2 cellular contexts compared by ENCODE assay signal in genomic region chr10:79132681-79133381, GRCh38.
TF ChIP-seq lines count a peak whose summit lies in the region.

No MANE protein-coding gene starts in this region.

TF ChIP-seq in WTC11, 78 proteins besides CTCF, POLR2A, EP300 and RAD21 (continued from another document and continues in another):
- TF ChIP-seq PRDM15 (CRISPR knock-in tag; IDR thresholded peaks at IDR 0.05) (no peak), FOXP4 (CRISPR knock-in tag; IDR thresholded peaks at IDR 0.05) (no peak), PREB (CRISPR knock-in tag; IDR thresholded peaks at IDR 0.05; ENCODE audit: borderline replicate concordance) (no peak), HMGA2 (CRISPR knock-in tag; IDR thresholded peaks at IDR 0.05) (no peak), NFYB (CRISPR knock-in tag; conservative IDR thresholded peaks at IDR 0.05; ENCODE audit: low read depth) (no peak), RELA (CRISPR knock-in tag; IDR thresholded peaks at IDR 0.05; ENCODE audit: borderline replicate concordance) (no peak), GTF2I (CRISPR knock-in tag; conservative IDR thresholded peaks at IDR 0.05) (no peak), JAZF1 (CRISPR knock-in tag; IDR thresholded peaks at IDR 0.05) (no peak), TCF7 (CRISPR knock-in tag; IDR thresholded peaks at IDR 0.05; ENCODE audit: low read depth) (no peak), ETV6 (CRISPR knock-in tag; IDR thresholded peaks at IDR 0.05) (0 out of 2 replicates have a peak, but pooled peaks have one; percentile 35), SMAD3 (CRISPR knock-in tag; IDR thresholded peaks at IDR 0.05; ENCODE audit: borderline replicate concordance) (no peak), ZBTB21 (CRISPR knock-in tag; IDR thresholded peaks at IDR 0.05; ENCODE audit: borderline replicate concordance) (no peak), ZMAT4 (CRISPR knock-in tag; IDR thresholded peaks at IDR 0.05) (no peak), ZNF281 (CRISPR knock-in tag; IDR thresholded peaks at IDR 0.05) (peak; percentile 47; the same call in 1 of the 2 replicates), CBFB (CRISPR knock-in tag; IDR thresholded peaks at IDR 0.05; ENCODE audit: low read depth) (no peak), USF1 (CRISPR knock-in tag; IDR thresholded peaks at IDR 0.05) (peak; percentile 44; the same call in 1 of the 2 replicates)

TF ChIP-seq in HepG2, 621 proteins besides CTCF, POLR2A, EP300 and RAD21 (continued from another document):
- no peak for TF ChIP-seq HMGXB3 (CRISPR knock-in tag; IDR thresholded peaks at IDR 0.05; ENCODE audit: borderline replicate concordance)
